Comparison of ENCODE assay signal across 19 cellular contexts in the genomic region with DNA sequence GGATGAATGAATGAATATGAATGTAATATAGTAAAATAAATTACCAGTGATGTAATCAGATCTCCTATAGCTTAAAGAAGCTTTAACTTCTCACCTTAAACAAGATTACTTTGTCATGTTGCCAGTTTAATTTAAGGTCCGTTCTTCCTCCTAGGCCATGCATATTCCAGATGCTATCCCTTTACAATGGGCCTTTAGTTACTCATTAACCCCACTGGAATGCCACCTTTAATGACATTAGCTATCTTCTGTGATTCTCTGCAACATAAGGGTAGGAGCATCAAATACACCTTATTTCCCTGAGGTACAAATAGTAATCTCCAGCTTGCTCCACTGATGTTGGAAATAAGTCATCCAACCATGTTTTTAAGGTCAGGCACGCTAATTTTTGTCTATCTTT.
DNase-seq lines count a peak whose midpoint lies in the region; ATAC-seq, FAIRE-seq and TF ChIP-seq lines count a peak whose summit lies in the region.
"Had no signal": no experiment of that assay in that cellular context is flagged by ENCODE, and none has a peak within 500 bp of the region (broad histone marks: within the 10 kb centered on the region; RNA-seq: fewer than 3 reads in every experiment).

No MANE protein-coding gene starts in this region.

- no TSS peak for BruUV-seq in HepG2 (replicated peaks; lab: Mats Ljungman, UMichigan)
- no TSS peak for BruUV-seq in MCF 10A (replicated peaks; lab: Mats Ljungman, UMichigan)

- no peaks in the 10 kb centered on the region for H3K36me3 ChIP-seq in HEK293 (ENCODE audit: control insufficient read depth in 2 of 2, insufficient read depth in 1 of 2, low read length in 2 of 2)
- no peaks in the 10 kb centered on the region for H3K36me3 ChIP-seq in HepG2 (replicated peaks in 1 of 2; ENCODE audit: control insufficient read depth in 1 of 2, insufficient read depth in 2 of 2, low read length in 2 of 2)
- H3K36me3 ChIP-seq: BLaER1, SJCRH30 had no signal

- H2AFZ ChIP-seq in HepG2 (ENCODE audit: low read length), result no peak overlapping the region
- H2AFZ ChIP-seq: GM23248 had no signal

- H4K20me1 ChIP-seq in HepG2 (ENCODE audit: insufficient read depth, low read length), result no peaks in the 10 kb centered on the region
- H4K20me1 ChIP-seq: BLaER1 had no signal

- no peaks in the 10 kb centered on the region; a peak in 1 of 5 replicates for H3K27me3 ChIP-seq in HepG2 (ENCODE audit: control insufficient read depth in 1 of 2, insufficient read depth in 2 of 2, low read length in 2 of 2)
- H3K27me3 ChIP-seq: BLaER1, SJCRH30 had no signal

- in situ Hi-C loops in ACHN (cut with HindIII; ENCODE audit: low pct_ligation_motif_present, low pct_unique_long_range_greater_than_20kb, low sequenced_read_pairs), result no loop called here
- in situ Hi-C loops in HepG2 (cut with HindIII; ENCODE audit: extremely low pct_ligation_motif_present, low pct_unique_long_range_greater_than_20kb), result no loop called here

- H3K4me1 ChIP-seq in HEK293 (ENCODE audit: control insufficient read depth, insufficient read depth, low read length) (no peaks in the 10 kb centered on the region), HepG2 (ENCODE audit: insufficient read depth, low read length) (peaks cover 49% of the 10 kb centered on the region)
- H3K4me1 ChIP-seq: BLaER1, SJCRH30 had no signal

- POLR2A ChIA-PET in HEK293 (lab: Yijun Ruan, JAX), result interaction anchor here (0.6 kb wide), 1 partner anchor 243 kb away, joined by 4 read pairs; no protein-coding TSS in a partner anchor
- POLR2A ChIA-PET in HepG2 (lab: Yijun Ruan, JAX), result no interaction called here
- POLR2A ChIA-PET in MCF 10A (lab: Yijun Ruan, JAX), result interaction anchor here (1.5 kb wide), 1 partner anchor 14 kb away, joined by 4 read pairs; no protein-coding TSS in a partner anchor

- H3K4me2 ChIP-seq in HepG2 (ENCODE audit: low read depth, low read length), result peak overlapping the region; percentile 53
- H3K4me2 ChIP-seq: BLaER1 had no signal

- TF ChIP-seq POLR2A in HepG2 (IDR thresholded peaks at IDR 0.05; ENCODE audit: insufficient read depth in 1 of 2, low read depth in 2 of 2, low read length in 2 of 2), result no peak

- CTCF ChIA-PET in HEK293 (lab: Yijun Ruan, JAX), result interaction anchor here (0.9 to 1.2 kb wide), 2 partner anchors 13 to 45 kb away, joined by 3 to 5 read pairs; no protein-coding TSS in a partner anchor
- CTCF ChIA-PET in HepG2 (lab: Yijun Ruan, JAX; ENCODE audit: low intra/inter-chr PET ratio, low total read pairs), result no interaction called here
- CTCF ChIA-PET in MCF 10A (lab: Yijun Ruan, JAX), result interaction anchor here (0.6 to 1.3 kb wide), 3 partner anchors 61 to 85 kb away, joined by 3 read pairs; no protein-coding TSS in a partner anchor

- no peak overlapping the region for H3K4me3 ChIP-seq in HEK293 (ENCODE audit: low read depth, low read length)
- H3K4me3 ChIP-seq in HepG2 (replicated peaks in 1 of 3; ENCODE audit: insufficient read depth in 1 of 3, low read depth in 2 of 3, low read length in 3 of 3), result peak overlapping the region in 1 of 3 experiments; percentile 33; a peak in 1 of 6 replicates
- H3K4me3 ChIP-seq: BLaER1, GM23248, SJCRH30 had no signal

- TF ChIP-seq CTCF in HEK293 (tag by site-specific recombination; IDR thresholded peaks at IDR 0.05) (no peak), HepG2 (CRISPR knock-in tag; IDR thresholded peaks at IDR 0.05) (no peak), MCF 10A (IDR thresholded peaks at IDR 0.05; ENCODE audit: unreplicated experiment) (no peak)

- H3K36me3 Mint-ChIP-seq in MCF 10A (ENCODE audit: insufficient read depth, unreplicated experiment), result no peaks in the 10 kb centered on the region
- H3K36me3 Mint-ChIP-seq: CD8-positive, alpha-beta T cell had no signal

- 21% methylated on average over 2 of the region's 2 CpGs for WGBS in HepG2 (ENCODE audit: low lambda C conversion rate)

- DNase-seq in ACHN, result peak; percentile 20
- DNase-seq in HepG2 (ENCODE audit: low spot score), result peak; percentile 68
- DNase-seq in NCI-H1694 treated with DMSO at 0.1 percent for 48 hours (lab: John Stamatoyannopoulos, UW), result no peak
- DNase-seq in MCF 10A (ENCODE audit: unreplicated experiment), result no peak
- DNase-seq: CD8-positive, alpha-beta T cell; DND-41; GM23248; NCI-H1105 treated with DMSO at 0.1 percent for 48 hours; NCI-H1694; NCI-H510A; SJCRH30 had no signal

- FAIRE-seq in colon (lab: Jason Lieb, UNC) (peak; percentile 60), HepG2 (lab: Jason Lieb, UNC) (peak; percentile 66)
- FAIRE-seq: A204.1 had no signal

- no peak overlapping the region for H3K4me3 Mint-ChIP-seq in MCF 10A (ENCODE audit: unreplicated experiment)
- H3K4me3 Mint-ChIP-seq: CD8-positive, alpha-beta T cell; T-helper 1 cell treated with Interleukin-12 subunit alpha and Interleukin-12 subunit beta and Interleukin-4 antibody, amounts not matched to agents 30 μg/mL and 1 μg/mL, for 36 hours had no signal

- intact Hi-C loops in HepG2 (cut with micrococcal nuclease; ENCODE audit: unreplicated experiment), result no loop called here
- intact Hi-C loops in MCF 10A (cut with micrococcal nuclease), result loop anchor here (2.0 kb wide), 1 partner anchor 23 kb away; no protein-coding TSS in a partner anchor

- H3K9me3 ChIP-seq in HEK293 (ENCODE audit: control insufficient read depth, insufficient read depth, low read depth, low read length), result no peaks in the 10 kb centered on the region
- H3K9me3 ChIP-seq in HepG2 (ENCODE audit: low read length), result no peaks in the 10 kb centered on the region
- H3K9me3 ChIP-seq: SJCRH30 had no signal

- H3K27ac Mint-ChIP-seq in MCF 10A (ENCODE audit: low read depth, unreplicated experiment), result no peak overlapping the region
- H3K27ac Mint-ChIP-seq: CD8-positive, alpha-beta T cell; T-helper 1 cell treated with Interleukin-12 subunit alpha and Interleukin-12 subunit beta and Interleukin-4 antibody, amounts not matched to agents 30 μg/mL and 1 μg/mL, for 36 hours had no signal

- peak; percentile 85 for ATAC-seq in HepG2
- no peak for ATAC-seq in HG03196 (IDR thresholded peaks at IDR 0.05; ENCODE audit: unreplicated experiment)
- ATAC-seq in HG03108 (IDR thresholded peaks at IDR 0.05; ENCODE audit: unreplicated experiment), result no peak
- ATAC-seq: CD8-positive, alpha-beta T cell; HCT116 had no signal

- TF ChIP-seq RAD21 in HepG2 (CRISPR knock-in tag; IDR thresholded peaks at IDR 0.05), result no peak

- no peak overlapping the region for H3K9ac ChIP-seq in HepG2 (ENCODE audit: insufficient read depth, low read depth, low read length)
- H3K9ac ChIP-seq: BLaER1, GM23248 had no signal

- H3K27ac ChIP-seq in HEK293 (ENCODE audit: extremely low read depth, low read depth, low read length), result no peak overlapping the region
- H3K27ac ChIP-seq in HepG2 (ENCODE audit: extremely low read length, insufficient read depth, low read length), result no peak overlapping the region
- H3K27ac ChIP-seq: BLaER1, GM23248, SJCRH30 had no signal

- no peaks in the 10 kb centered on the region for H3K79me2 ChIP-seq in HepG2 (ENCODE audit: insufficient read depth, low read length)

- H3K9me3 Mint-ChIP-seq in MCF 10A (ENCODE audit: unreplicated experiment), result peaks cover 7% of the 10 kb centered on the region

- H3K27me3 Mint-ChIP-seq in MCF 10A (ENCODE audit: insufficient read depth, unreplicated experiment), result no peaks in the 10 kb centered on the region

- TF ChIP-seq EP300 in HepG2 (IDR thresholded peaks at IDR 0.05; ENCODE audit: low read depth in 2 of 2, low read length in 2 of 2), result no peak
- no peak for TF ChIP-seq EP300 in HepG2 (CRISPR knock-in tag; IDR thresholded peaks at IDR 0.05; ENCODE audit: borderline replicate concordance)

- H3K4me1 Mint-ChIP-seq in MCF 10A (ENCODE audit: insufficient read depth, unreplicated experiment), result peaks cover 28% of the 10 kb centered on the region

TF ChIP-seq in HEK293, 187 proteins besides CTCF, POLR2A, EP300 and RAD21:
- TF ChIP-seq IKZF3 (tag by site-specific recombination; IDR thresholded peaks at IDR 0.05) (no peak), ATF2 (tag by site-specific recombination; IDR thresholded peaks at IDR 0.05; ENCODE audit: low read depth) (0 out of 2 replicates have a peak, but pooled peaks have one; percentile 38)

TF ChIP-seq in HepG2, 621 proteins besides CTCF, POLR2A, EP300 and RAD21 (continues in another document):
- TF ChIP-seq, protein P1, sequence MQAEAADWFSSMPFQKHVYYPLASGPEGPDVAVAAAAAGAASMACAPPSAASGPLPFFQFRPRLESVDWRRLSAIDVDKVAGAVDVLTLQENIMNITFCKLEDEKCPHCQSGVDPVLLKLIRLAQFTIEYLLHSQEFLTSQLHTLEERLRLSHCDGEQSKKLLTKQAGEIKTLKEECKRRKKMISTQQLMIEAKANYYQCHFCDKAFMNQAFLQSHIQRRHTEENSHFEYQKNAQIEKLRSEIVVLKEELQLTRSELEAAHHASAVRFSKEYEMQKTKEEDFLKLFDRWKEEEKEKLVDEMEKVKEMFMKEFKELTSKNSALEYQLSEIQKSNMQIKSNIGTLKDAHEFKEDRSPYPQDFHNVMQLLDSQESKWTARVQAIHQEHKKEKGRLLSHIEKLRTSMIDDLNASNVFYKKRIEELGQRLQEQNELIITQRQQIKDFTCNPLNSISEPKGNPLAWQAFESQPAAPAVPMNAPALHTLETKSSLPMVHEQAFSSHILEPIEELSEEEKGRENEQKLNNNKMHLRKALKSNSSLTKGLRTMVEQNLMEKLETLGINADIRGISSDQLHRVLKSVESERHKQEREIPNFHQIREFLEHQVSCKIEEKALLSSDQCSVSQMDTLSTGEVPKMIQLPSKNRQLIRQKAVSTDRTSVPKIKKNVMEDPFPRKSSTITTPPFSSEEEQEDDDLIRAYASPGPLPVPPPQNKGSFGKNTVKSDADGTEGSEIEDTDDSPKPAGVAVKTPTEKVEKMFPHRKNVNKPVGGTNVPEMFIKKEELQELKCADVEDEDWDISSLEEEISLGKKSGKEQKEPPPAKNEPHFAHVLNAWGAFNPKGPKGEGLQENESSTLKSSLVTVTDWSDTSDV (CRISPR knock-in tag; IDR thresholded peaks at IDR 0.05), result no peak
- TF ChIP-seq PITX1 (CRISPR knock-in tag; IDR thresholded peaks at IDR 0.05) (no peak), ELF3 (CRISPR knock-in tag; IDR thresholded peaks at IDR 0.05) (peak; percentile 32; the same call in 1 of the 2 replicates), HNRNPUL1 (IDR thresholded peaks at IDR 0.05; ENCODE audit: low read depth, low read length) (0 out of 2 replicates have a peak, but pooled peaks have one; percentile 51)

Comparison
In these comparisons a context has a peak if more than half of its experiments do, and no peak if none do; other contexts are left out.
1. DNase-seq: peak in ACHN (single experiment) and HepG2 (single experiment); none in NCI-H1694 treated with DMSO at 0.1 percent for 48 hours (single experiment) and MCF 10A (single experiment).